In the genomic region with DNA sequence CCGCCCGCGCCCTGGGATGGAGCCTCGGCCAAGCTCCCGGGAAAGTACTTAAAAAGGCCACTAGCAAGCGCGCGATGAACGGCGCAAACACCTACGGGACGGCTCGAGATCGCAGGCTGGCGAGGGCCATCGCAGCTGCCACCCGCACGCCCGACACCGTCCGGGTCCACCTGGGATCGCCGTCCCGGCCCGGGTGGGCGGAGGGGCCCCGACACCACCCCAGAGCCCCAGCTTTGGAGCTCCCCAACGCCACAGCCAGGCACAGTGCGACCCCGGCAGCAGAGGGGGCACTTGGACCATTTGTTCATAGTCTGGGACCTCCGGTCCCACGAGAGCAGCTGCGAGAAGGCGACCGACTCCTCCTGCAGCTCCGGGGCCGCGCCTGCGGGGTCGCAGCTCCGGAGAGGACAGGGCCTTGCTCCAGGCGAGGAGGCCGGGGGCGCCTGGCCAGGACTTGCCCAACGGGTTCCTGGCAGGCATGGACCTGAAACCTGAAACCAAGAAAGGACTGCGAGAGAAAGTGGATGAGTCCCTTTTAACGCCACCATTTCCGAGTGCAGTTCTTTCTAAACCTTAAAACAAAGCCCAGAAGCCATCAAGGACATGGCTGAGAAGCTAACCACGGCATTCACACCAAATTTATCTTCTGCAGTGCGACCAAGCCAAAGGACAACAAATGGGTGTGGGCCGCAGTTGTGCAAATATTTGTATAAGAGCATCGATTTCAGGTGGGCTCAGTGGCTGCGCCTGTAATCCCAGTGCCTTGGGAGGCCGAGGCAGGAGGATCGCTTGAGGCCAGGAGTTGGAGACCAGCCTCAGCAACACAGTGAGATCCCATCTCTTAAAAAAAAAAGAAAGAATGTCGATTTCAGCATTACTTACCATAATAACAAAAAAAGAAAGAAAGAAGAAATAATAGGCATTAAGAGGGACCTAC, we compare ENCODE assay signal across 19 cellular contexts. TPM values are rescaled to one million over a fixed set of nuclear protein-coding genes. Genes with fewer than 3 reads are reported as not detected.
DNase-seq lines count a peak whose midpoint lies in the region; ATAC-seq and TF ChIP-seq lines count a peak whose summit lies in the region.
"Had no signal": no experiment of that assay in that cellular context is flagged by ENCODE, and none has a peak within 500 bp of the region (broad histone marks: within the 10 kb centered on the region; RNA-seq: fewer than 3 reads in every experiment).

No MANE protein-coding gene starts in this region.

- no peaks in the 10 kb centered on the region for H3K4me1 Mint-ChIP-seq in activated T-helper 17 cell treated with anti-CD3 and anti-CD28 coated beads, Interleukin-2, amount 50 U/mL, for 72 hours
- H3K4me1 Mint-ChIP-seq: activated naive CD8-positive, alpha-beta T cell treated with anti-CD3 and anti-CD28 coated beads, Interleukin-2, amount 10 ng/mL, durations not matched to agents 7 days and 5 days; IgD-negative memory B cell; stimulated activated effector memory CD8-positive, alpha-beta T cell treated with anti-CD3 and anti-CD28 coated beads, Interleukin-12 subunit alpha, Interleukin-12 subunit beta, amount 100 ng/mL, for 72 hours had no signal

- H3K27me3 Mint-ChIP-seq in activated T-helper 17 cell treated with anti-CD3 and anti-CD28 coated beads, Interleukin-2, amount 50 U/mL, for 72 hours, result peaks cover 7% of the 10 kb centered on the region

- no peak overlapping the region for H3K27ac ChIP-seq in SK-N-SH (ENCODE audit: low read depth in 2 of 2, low read length in 1 of 2)
- no peak overlapping the region for H3K27ac ChIP-seq in heart left ventricle
- H3K27ac ChIP-seq in tibial nerve, result no peak overlapping the region
- H3K27ac ChIP-seq: SK-N-MC, skin epidermis, thyroid gland had no signal

- 83% methylated on average over 43 of the region's 56 CpGs for WGBS in SK-N-SH (ENCODE audit: low lambda C conversion rate)
- 70 to 86% (median 80%) methylated on average over 27 to 56 of the region's 56 CpGs for WGBS in heart left ventricle, 4 donors
- 88 to 91% methylated on average over 36 to 53 of the region's 56 CpGs for whole genome bisulfite sequencing in tibial nerve, 2 donors

- H3K79me2 ChIP-seq in SK-N-SH (ENCODE audit: insufficient read depth), result no peaks in the 10 kb centered on the region

- no peaks in the 10 kb centered on the region for H3K9me3 ChIP-seq in SK-N-SH
- H3K9me3 ChIP-seq in heart left ventricle, result no peaks in the 10 kb centered on the region
- H3K9me3 ChIP-seq in tibial nerve, result no peaks in the 10 kb centered on the region
- H3K9me3 ChIP-seq: thyroid gland had no signal

- H4K20me1 ChIP-seq in SK-N-SH (ENCODE audit: insufficient read depth), result no peaks in the 10 kb centered on the region

- TF ChIP-seq CTCF in SK-N-SH (IDR thresholded peaks at IDR 0.05), result no peak
- peak; percentile 27 for TF ChIP-seq CTCF in kidney epithelial cell (IDR thresholded peaks at IDR 0.05; ENCODE audit: insufficient read depth, low read length, poor library complexity, severe bottlenecking)
- TF ChIP-seq CTCF in heart left ventricle (IDR thresholded peaks at IDR 0.05), result no peak
- no peak for TF ChIP-seq CTCF in tibial nerve (IDR thresholded peaks at IDR 0.05)

- ATAC-seq in SK-N-SH treated with all-trans-retinoic acid at 6 μM for 48 hours, result no peak
- ATAC-seq in heart left ventricle, result no peak
- no peak for ATAC-seq in activated T-helper 17 cell treated with anti-CD3 and anti-CD28 coated beads, Interleukin-2, amount 50 U/mL, for 72 hours (replicated peaks)
- ATAC-seq: CD8-positive, alpha-beta T cell; stimulated activated effector memory CD8-positive, alpha-beta T cell treated with anti-CD3 and anti-CD28 coated beads, Interleukin-12 subunit alpha, Interleukin-12 subunit beta, amount 100 ng/mL, for 72 hours had no signal

- H3K36me3 ChIP-seq in SK-N-SH (replicated peaks in 1 of 2; ENCODE audit: control insufficient read depth in 1 of 2, insufficient read depth in 2 of 2, low read length in 1 of 2), result no peaks in the 10 kb centered on the region
- no peaks in the 10 kb centered on the region for H3K36me3 ChIP-seq in kidney epithelial cell (ENCODE audit: control insufficient read depth, insufficient read depth, low read length)
- no peaks in the 10 kb centered on the region for H3K36me3 ChIP-seq in heart left ventricle
- H3K36me3 ChIP-seq in tibial nerve, result no peaks in the 10 kb centered on the region
- H3K36me3 ChIP-seq: thyroid gland had no signal

- CTCF ChIA-PET in SK-N-SH (lab: Yijun Ruan, JAX), result interaction anchor here (1.1 kb wide), 1 partner anchor 44 kb away, joined by 4 read pairs; no protein-coding TSS in a partner anchor

- intact Hi-C loops in heart left ventricle (cut with DNase I), result loop anchor here in 1 of 10 donors (10.0 kb wide), 1 partner anchor 1076 kb away; a partner anchor contains a TSS

- no peak for TF ChIP-seq RAD21 in SK-N-SH (IDR thresholded peaks at IDR 0.05; ENCODE audit: low read length)

- TF ChIP-seq POLR2A in heart left ventricle (IDR thresholded peaks at IDR 0.05) (no peak), tibial nerve (IDR thresholded peaks at IDR 0.05) (no peak)

- H3K4me2 ChIP-seq in SK-N-SH, result no peak overlapping the region

- POLR2A ChIA-PET in SK-N-SH (lab: Yijun Ruan, JAX), result no interaction called here

- H3K9ac ChIP-seq in SK-N-SH, result no peak overlapping the region

- H3K36me3 Mint-ChIP-seq in activated T-helper 17 cell treated with anti-CD3 and anti-CD28 coated beads, Interleukin-2, amount 50 U/mL, for 72 hours (ENCODE audit: low read depth), result no peaks in the 10 kb centered on the region
- H3K36me3 Mint-ChIP-seq: activated naive CD8-positive, alpha-beta T cell treated with anti-CD3 and anti-CD28 coated beads, Interleukin-2, amount 10 ng/mL, durations not matched to agents 7 days and 5 days; CD8-positive, alpha-beta T cell; IgD-negative memory B cell; stimulated activated effector memory CD8-positive, alpha-beta T cell treated with anti-CD3 and anti-CD28 coated beads, Interleukin-12 subunit alpha, Interleukin-12 subunit beta, amount 100 ng/mL, for 72 hours had no signal

- H3K4me1 ChIP-seq in SK-N-SH (ENCODE audit: control insufficient read depth in 1 of 2, insufficient read depth in 2 of 2, low read depth in 1 of 2, low read length in 1 of 2) (no peaks in the 10 kb centered on the region; a peak in 1 of 4 replicates), heart left ventricle (no peaks in the 10 kb centered on the region), tibial nerve (no peaks in the 10 kb centered on the region)
- H3K4me1 ChIP-seq: thyroid gland had no signal

- H3K27ac Mint-ChIP-seq in activated T-helper 17 cell treated with anti-CD3 and anti-CD28 coated beads, Interleukin-2, amount 50 U/mL, for 72 hours, result no peak overlapping the region
- H3K27ac Mint-ChIP-seq: activated naive CD8-positive, alpha-beta T cell treated with anti-CD3 and anti-CD28 coated beads, Interleukin-2, amount 10 ng/mL, durations not matched to agents 7 days and 5 days; CD8-positive, alpha-beta T cell; IgD-negative memory B cell; stimulated activated effector memory CD8-positive, alpha-beta T cell treated with anti-CD3 and anti-CD28 coated beads, Interleukin-12 subunit alpha, Interleukin-12 subunit beta, amount 100 ng/mL, for 72 hours had no signal

- no peaks in the 10 kb centered on the region for H3F3A ChIP-seq in SK-N-SH (replicated peaks; ENCODE audit: insufficient read depth)

- H3K4me3 ChIP-seq in SK-N-SH (ENCODE audit: low read depth in 2 of 2, low read length in 1 of 2) (no peak overlapping the region), kidney epithelial cell (ENCODE audit: low read depth, low read length) (peak overlapping the region; percentile 4), heart left ventricle (no peak overlapping the region), tibial nerve (no peak overlapping the region)
- H3K4me3 ChIP-seq: SK-N-MC, thyroid gland had no signal

- DNase-seq in SK-N-SH, result peak; percentile 27
- DNase-seq in amniotic epithelial cell (ENCODE audit: low read depth), result peak; percentile 1
- no peak for DNase-seq in kidney epithelial cell (ENCODE audit: low read depth)
- DNase-seq in heart left ventricle, result no peak
- no peak for DNase-seq in tibial nerve (ENCODE audit: low spot score in 2 of 2)
- DNase-seq in SKM-1 (lab: John Stamatoyannopoulos, UW; ENCODE audit: unreplicated experiment), result no peak
- DNase-seq: activated CD4-positive, alpha-beta T cell treated with anti-CD3 and anti-CD28 coated beads, Interleukin-2, amount 50 U/mL, for 1 hour; activated naive CD8-positive, alpha-beta T cell treated with anti-CD3 and anti-CD28 coated beads, Interleukin-2, amount 10 ng/mL, durations not matched to agents 7 days and 5 days; activated T-cell treated with anti-CD3 and anti-CD28 coated beads, Interleukin-2, amount 50 U/mL, for 1 hour; CD8-positive, alpha-beta T cell; effector memory CD4-positive, alpha-beta T cell; NCI-H1092; thyroid gland had no signal

- TF ChIP-seq EP300 in SK-N-SH (IDR thresholded peaks at IDR 0.05; ENCODE audit: borderline replicate concordance in 1 of 2, low read depth in 1 of 2, low read length in 1 of 2), result no peak
- no peak for TF ChIP-seq EP300 in tibial nerve (IDR thresholded peaks at IDR 0.05)

- H3K27me3 ChIP-seq in SK-N-SH (ENCODE audit: insufficient read depth), result no peaks in the 10 kb centered on the region
- no peaks in the 10 kb centered on the region for H3K27me3 ChIP-seq in kidney epithelial cell (ENCODE audit: control insufficient read depth, insufficient read depth, low read length)
- no peaks in the 10 kb centered on the region for H3K27me3 ChIP-seq in heart left ventricle
- H3K27me3 ChIP-seq in tibial nerve, result no peaks in the 10 kb centered on the region
- H3K27me3 ChIP-seq: thyroid gland had no signal

- H3K4me3 Mint-ChIP-seq in activated T-helper 17 cell treated with anti-CD3 and anti-CD28 coated beads, Interleukin-2, amount 50 U/mL, for 72 hours, result no peak overlapping the region
- H3K4me3 Mint-ChIP-seq: activated naive CD8-positive, alpha-beta T cell treated with anti-CD3 and anti-CD28 coated beads, Interleukin-2, amount 10 ng/mL, durations not matched to agents 7 days and 5 days; CD8-positive, alpha-beta T cell; IgD-negative memory B cell; stimulated activated effector memory CD8-positive, alpha-beta T cell treated with anti-CD3 and anti-CD28 coated beads, Interleukin-12 subunit alpha, Interleukin-12 subunit beta, amount 100 ng/mL, for 72 hours had no signal

- no peaks in the 10 kb centered on the region for H3K9me3 Mint-ChIP-seq in activated T-helper 17 cell treated with anti-CD3 and anti-CD28 coated beads, Interleukin-2, amount 50 U/mL, for 72 hours
- H3K9me3 Mint-ChIP-seq: activated naive CD8-positive, alpha-beta T cell treated with anti-CD3 and anti-CD28 coated beads, Interleukin-2, amount 10 ng/mL, durations not matched to agents 7 days and 5 days; CD8-positive, alpha-beta T cell; IgD-negative memory B cell; stimulated activated effector memory CD8-positive, alpha-beta T cell treated with anti-CD3 and anti-CD28 coated beads, Interleukin-12 subunit alpha, Interleukin-12 subunit beta, amount 100 ng/mL, for 72 hours had no signal

- H3K9me2 ChIP-seq in SK-N-SH, result no peaks in the 10 kb centered on the region

- no peak overlapping the region for H2AFZ ChIP-seq in SK-N-SH (ENCODE audit: low read depth)

RNA-seq across cellular contexts. Expression of a gene that starts 54.0 kb away (rescaled TPM):
- polyA plus RNA-seq in SK-N-SH (2012; rRNA removed), result 247 and 252 TPM in 2 replicates
- 119 and 157 TPM in 2 replicates for polyA plus RNA-seq in SK-N-SH (2012; cell fraction: cytosol; rRNA removed)
- 491 and 516 TPM in 2 replicates for polyA plus RNA-seq in SK-N-SH (2012; cell fraction: nucleus; rRNA removed)
- 121 and 150 TPM in 2 replicates for total RNA-seq in kidney epithelial cell
- 100 to 1,000 TPM in 2 of 9 donors, 10 to 100 TPM in 7; 55.8 to 130 (median 68.5) TPM for total RNA-seq in heart left ventricle
- 100 to 1,000 TPM in 1 of 2 donors, 10 to 100 TPM in 1; 73.7 to 209 TPM for polyA plus RNA-seq in heart left ventricle
- total RNA-seq in tibial nerve, result 100 to 1,000 TPM in 1 of 4 donors, 10 to 100 TPM in 3; 72.6 to 207 (median 93.3) TPM
- total RNA-seq in activated T-helper 17 cell treated with anti-CD3 and anti-CD28 coated beads, Interleukin-2, amount 50 U/mL, for 72 hours, result 100 to 1,000 TPM in 1 of 2 donors, 10 to 100 TPM in 1; 79.8 to 134 TPM

Comparison
In these comparisons a context has a peak if more than half of its experiments do, and no peak if none do; other contexts are left out.
1. DNase-seq: peak in SK-N-SH (single experiment) and amniotic epithelial cell (single experiment); none in kidney epithelial cell (single experiment), heart left ventricle (0 of 5), tibial nerve (0 of 2) and SKM-1 (single experiment).